In the genomic region with DNA sequence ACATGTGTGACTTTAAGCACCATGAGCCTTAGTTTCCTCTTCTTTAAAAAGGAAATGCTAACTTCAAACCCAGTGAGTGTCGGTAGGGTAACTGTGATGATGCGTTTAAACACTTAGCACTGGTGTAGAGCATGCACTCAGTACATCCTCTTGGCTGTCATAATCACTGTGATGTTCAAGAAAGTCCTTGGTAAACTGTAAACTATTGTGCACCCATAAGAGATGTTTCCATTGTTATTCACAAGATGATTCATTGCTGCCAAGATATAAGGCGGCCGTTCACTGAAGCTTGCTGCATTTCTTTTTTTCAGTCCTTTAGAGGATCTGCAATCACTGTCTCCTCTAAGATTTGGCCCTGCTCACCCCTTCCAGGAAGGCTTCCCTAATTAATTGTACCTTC, we compare ENCODE assay signal across 18 cellular contexts.
A peak's percentile ranks its signal among the peaks of the same experiment; 100 is the strongest.
DNase-seq lines count a peak whose midpoint lies in the region; ATAC-seq, FAIRE-seq and TF ChIP-seq lines count a peak whose summit lies in the region.
"Had no signal": no experiment of that assay in that cellular context is flagged by ENCODE, and none has a peak within 500 bp of the region (broad histone marks: within the 10 kb centered on the region; RNA-seq: fewer than 3 reads in every experiment).

No MANE protein-coding gene starts in this region.

- H3K4me3 ChIP-seq in MG63 (no peak overlapping the region), bronchial epithelial cell (ENCODE audit: low read depth, low read length) (no peak overlapping the region)
- H3K4me3 ChIP-seq: BLaER1, SK-N-MC, uterus had no signal

- peaks cover 0 to 5% of the 10 kb centered on the region in 2 donors for H3K9me3 Mint-ChIP-seq in activated naive CD4-positive, alpha-beta T cell treated with anti-CD3 and anti-CD28 coated beads, Interleukin-2, amount 50 U/mL, for 72 hours
- H3K9me3 Mint-ChIP-seq: activated naive CD8-positive, alpha-beta T cell treated with anti-CD3 and anti-CD28 coated beads, Interleukin-2, amount 10 ng/mL, durations not matched to agents 7 days and 5 days had no signal

- no peak for TF ChIP-seq CTCF in bronchial epithelial cell (IDR thresholded peaks at IDR 0.05; ENCODE audit: insufficient read depth, low read length, severe bottlenecking)

- H3K36me3 ChIP-seq in MG63 (no peaks in the 10 kb centered on the region), bronchial epithelial cell (ENCODE audit: control insufficient read depth, insufficient read depth, low read length) (no peaks in the 10 kb centered on the region)
- H3K36me3 ChIP-seq: BLaER1, uterus had no signal

- H3K36me3 Mint-ChIP-seq in activated naive CD4-positive, alpha-beta T cell treated with anti-CD3 and anti-CD28 coated beads, Interleukin-2, amount 50 U/mL, for 72 hours = no peaks in the 10 kb centered on the region
- H3K36me3 Mint-ChIP-seq: activated naive CD8-positive, alpha-beta T cell treated with anti-CD3 and anti-CD28 coated beads, Interleukin-2, amount 10 ng/mL, durations not matched to agents 7 days and 5 days had no signal

- H3K9me3 ChIP-seq in MG63 = no peaks in the 10 kb centered on the region
- H3K9me3 ChIP-seq: BLaER1, uterus had no signal

- no peak for FAIRE-seq in bronchial epithelial cell (lab: Jason Lieb, UNC)

- ATAC-seq in left cardiac atrium (no peak), GM18909 (IDR thresholded peaks at IDR 0.05; ENCODE audit: poor library complexity, unreplicated experiment) (no peak)
- no peak for ATAC-seq in activated naive CD4-positive, alpha-beta T cell treated with anti-CD3 and anti-CD28 coated beads, Interleukin-2, amount 50 U/mL, for 72 hours

- H3K27ac Mint-ChIP-seq in activated naive CD4-positive, alpha-beta T cell treated with anti-CD3 and anti-CD28 coated beads, Interleukin-2, amount 50 U/mL, for 72 hours = no peak overlapping the region
- H3K27ac Mint-ChIP-seq: activated naive CD8-positive, alpha-beta T cell treated with anti-CD3 and anti-CD28 coated beads, Interleukin-2, amount 10 ng/mL, durations not matched to agents 7 days and 5 days; activated T-cell treated with anti-CD3 and anti-CD28 coated beads, Interleukin-2, amount 50 U/mL, for 24 hours had no signal

- DNase-seq in AG20443 (ENCODE audit: low spot score) (peak; percentile 27), MG63 (peak; percentile 37), bronchial epithelial cell (ENCODE audit: low read depth) (peak; percentile 51), iris pigment epithelial cell (ENCODE audit: low read depth) (peak; percentile 92), AML-193 (lab: John Stamatoyannopoulos, UW) (no peak), left cardiac atrium (no peak)
- no peak for DNase-seq in activated naive CD4-positive, alpha-beta T cell treated with anti-CD3 and anti-CD28 coated beads, Interleukin-2, amount 50 U/mL, for 72 hours (ENCODE audit: low spot score in 2 of 2)
- DNase-seq: activated naive CD8-positive, alpha-beta T cell treated with anti-CD3 and anti-CD28 coated beads, Interleukin-2, amount 10 ng/mL, durations not matched to agents 7 days and 5 days; activated T-cell treated with anti-CD3 and anti-CD28 coated beads, Interleukin-2, amount 50 U/mL, for 24 hours; hippocampal formation; NCI-H1694; NCI-H524 treated with DMSO at 0.1 percent for 48 hours; stimulated activated CD4-positive, alpha-beta T cell treated with anti-CD3 and anti-CD28 coated beads, Interleukin-12 subunit alpha, Interleukin-12 subunit beta, amount 100 ng/mL, for 4 hours; stimulated activated naive CD4-positive, alpha-beta T cell treated with Interleukin-2 at 50 U/mL for 16 hours; uterus had no signal

- H3K27me3 ChIP-seq in MG63 (no peaks in the 10 kb centered on the region; the same call in 1 of the 2 replicates), bronchial epithelial cell (ENCODE audit: control insufficient read depth, insufficient read depth, low read length) (no peaks in the 10 kb centered on the region)
- H3K27me3 ChIP-seq: BLaER1, uterus had no signal

- intact Hi-C loops in left cardiac atrium (cut with DNase I) = no loop called here

Comparison
In these comparisons a context has a peak if more than half of its experiments do, and no peak if none do; other contexts are left out.
1. DNase-seq: peak in AG20443 (single experiment), MG63 (single experiment), bronchial epithelial cell (single experiment) and iris pigment epithelial cell (single experiment); none in AML-193 (0 of 2), left cardiac atrium (single experiment) and activated naive CD4-positive, alpha-beta T cell treated with anti-CD3 and anti-CD28 coated beads, Interleukin-2, amount 50 U/mL, for 72 hours (0 of 2).